In the genomic region with DNA sequence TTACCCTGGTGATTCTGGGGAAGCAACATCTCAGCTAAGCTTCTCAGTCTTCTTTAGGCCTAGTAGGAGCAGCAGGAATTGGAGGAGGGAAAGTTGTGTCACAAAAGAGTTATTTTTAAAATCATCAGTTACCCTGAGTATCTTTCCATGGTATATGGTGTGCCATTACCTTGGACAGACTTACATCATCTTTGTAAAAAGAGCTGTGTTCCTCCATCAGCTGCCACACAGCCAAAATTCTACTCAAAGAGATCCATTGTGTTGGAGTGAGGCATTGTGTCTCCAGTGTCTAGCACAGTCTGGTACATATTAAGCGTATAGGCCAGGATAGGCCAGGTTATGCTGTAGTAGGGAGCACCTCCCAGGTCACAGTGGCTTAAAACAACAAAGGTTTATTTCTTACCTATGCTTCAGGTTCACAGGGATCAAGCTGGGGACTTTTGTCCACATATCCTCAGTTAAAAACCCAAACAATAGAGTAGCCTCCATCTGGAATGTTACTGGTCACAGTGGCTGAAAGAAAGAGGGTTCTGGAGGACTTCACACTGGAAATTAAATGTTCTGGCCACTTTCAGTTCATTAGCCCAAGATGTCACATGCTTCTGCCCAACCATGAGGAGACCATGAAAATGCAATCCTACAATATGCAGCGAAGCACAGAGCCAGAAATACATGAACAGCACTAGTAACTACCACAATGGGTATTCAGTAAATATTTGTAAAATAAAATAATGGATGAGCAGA, we compare ENCODE assay signal across 17 cellular contexts.
"Had no signal": no experiment of that assay in that cellular context is flagged by ENCODE, and none has a peak within 500 bp of the region (broad histone marks: within the 10 kb centered on the region; RNA-seq: fewer than 3 reads in every experiment).

No MANE protein-coding gene starts in this region.

- H3K36me3 ChIP-seq: colonic mucosa, uterus had no signal

- H3K4me3 ChIP-seq: colonic mucosa, heart left ventricle, spleen, tibial artery, uterus had no signal

- H3K27ac ChIP-seq: colonic mucosa, foreskin keratinocyte, heart left ventricle, spleen, tibial artery, uterus, VCaP had no signal

- DNase-seq: activated CD4-positive, CD25-positive, alpha-beta regulatory T cell treated with anti-CD3 and anti-CD28 coated beads, Interleukin-2, amount 50 U/mL, for 72 hours; activated naive CD4-positive, alpha-beta T cell treated with Interleukin-2 at 50 U/mL for 16 hours; central memory CD4-positive, alpha-beta T cell; colonic mucosa; foreskin keratinocyte; heart left ventricle; kidney glomerular epithelial cell; mesendoderm; spleen; stimulated activated CD4-positive, alpha-beta T cell treated with anti-CD3 and anti-CD28 coated beads, Interleukin-4, amount 100 ng/mL, for 4 hours; SW 1271; T-helper 2 cell; tibial artery; uterus had no signal

- H3K4me1 ChIP-seq: colonic mucosa, foreskin keratinocyte, heart left ventricle, spleen, tibial artery, uterus had no signal

- H3K27me3 ChIP-seq: colonic mucosa, foreskin keratinocyte, heart left ventricle, spleen, tibial artery, uterus had no signal

- H3K9me3 ChIP-seq: colonic mucosa had no signal

- ATAC-seq: foreskin keratinocyte; natural killer cell treated with Interleukin-12 subunit alpha and Interleukin-12 subunit beta and Interleukin-15 and Interleukin-18, amount 100 ng/mL, for 72 hours; stimulated activated memory B cell treated with anti-CD40 and anti-IgM and Interleukin-4, amounts not matched to agents 10 μg/mL and 1 μg/mL and 100 μg/mL, for 72 hours had no signal
